In genomic region chr1:205504311-205505075, GRCh38 we compare ENCODE assay signal across 8 cellular contexts. TPM values are rescaled to one million over a fixed set of nuclear protein-coding genes. Genes with fewer than 3 reads are reported as not detected.
A peak's percentile ranks its signal among the peaks of the same experiment; 100 is the strongest.
DNase-seq lines count a peak whose midpoint lies in the region; ATAC-seq and TF ChIP-seq lines count a peak whose summit lies in the region.

TSS of gene CDK18 (plus strand) at chr1:205504669. CDS start at chr1:205523168, 18,499 bp downstream.

- no peaks in the 10 kb centered on the region for H3K36me3 Mint-ChIP-seq in CD8-positive, alpha-beta T cell

- TF ChIP-seq POLR2A in Raji (IDR thresholded peaks at IDR 0.05; ENCODE audit: insufficient read depth, low read depth, low read length): peak; percentile 64

- H3K4me1 Mint-ChIP-seq in CD8-positive, alpha-beta T cell (ENCODE audit: low read depth): peaks cover 18% of the 10 kb centered on the region

- no peaks in the 10 kb centered on the region for H3K9me3 Mint-ChIP-seq in CD8-positive, alpha-beta T cell

- CTCF ChIA-PET in CD8-positive, alpha-beta T cell (lab: Charles Lee): interaction anchor here (0.6 to 1.2 kb wide), 3 partner anchors 18 to 19 kb away, joined by 3 read pairs; no protein-coding TSS in a partner anchor

- no peaks in the 10 kb centered on the region for H3K27me3 ChIP-seq in CD8-positive, alpha-beta T cell (ENCODE audit: insufficient read depth, low read length)
- no peaks in the 10 kb centered on the region for H3K27me3 ChIP-seq in Loucy (ENCODE audit: insufficient read depth, low read length, poor library complexity, severe bottlenecking)
- H3K27me3 ChIP-seq in iPS DF 6.9 (ENCODE audit: control insufficient read depth, insufficient read depth, low read length): no peaks in the 10 kb centered on the region

- WGBS in iPS DF 6.9 (ENCODE audit: insufficient coverage, insufficient read length): no CpG with 5 or more reads among the region's 42 CpGs

- ATAC-seq in CD8-positive, alpha-beta T cell: peak; percentile 82
- ATAC-seq in HG02870 (IDR thresholded peaks at IDR 0.05; ENCODE audit: unreplicated experiment): no peak

- H3K4me1 ChIP-seq in CD8-positive, alpha-beta T cell (ENCODE audit: insufficient read depth, low read length): peaks cover 17% of the 10 kb centered on the region
- H3K4me1 ChIP-seq in Loucy (ENCODE audit: insufficient read depth, low read length, poor library complexity, severe bottlenecking): peaks cover 23% of the 10 kb centered on the region
- H3K4me1 ChIP-seq in iPS DF 6.9 (ENCODE audit: control insufficient read depth, insufficient read depth, low read length): peaks cover 10% of the 10 kb centered on the region

- peaks cover 11% of the 10 kb centered on the region for H4K20me1 ChIP-seq in Loucy (ENCODE audit: insufficient read depth, low read length, poor library complexity, severe bottlenecking)

- H3F3A ChIP-seq in Loucy (ENCODE audit: low read depth): no peaks in the 10 kb centered on the region

- peak in 5 of 7 experiments; percentile 27 to 66 (median 42) for DNase-seq in CD8-positive, alpha-beta T cell
- DNase-seq in astrocyte of the hippocampus (ENCODE audit: low read depth, low spot score) (peak; percentile 66), iPS DF 6.9 (ENCODE audit: low read depth, low spot score) (peak; percentile 64), retina (peak; percentile 67), KG1 (lab: John Stamatoyannopoulos, UW) (no peak)

- H3K79me2 ChIP-seq in Loucy (ENCODE audit: insufficient read depth, low read length): peaks cover 27% of the 10 kb centered on the region; the same call in 1 of the 2 replicates

- H3K36me3 ChIP-seq in CD8-positive, alpha-beta T cell (ENCODE audit: insufficient read depth, low read length): no peaks in the 10 kb centered on the region
- no peaks in the 10 kb centered on the region for H3K36me3 ChIP-seq in Loucy (ENCODE audit: insufficient read depth, low read length)
- 0 out of 2 replicates have a peak, but pooled peaks cover 2% of the 10 kb centered on the region for H3K36me3 ChIP-seq in iPS DF 6.9 (ENCODE audit: control insufficient read depth, insufficient read depth, low read length)

- no peaks in the 10 kb centered on the region for H3K27me3 Mint-ChIP-seq in CD8-positive, alpha-beta T cell (ENCODE audit: low read depth)

- no peak within 1 kb of the TSS for H3K27ac ChIP-seq in CD8-positive, alpha-beta T cell (ENCODE audit: low read depth, low read length)
- H3K27ac ChIP-seq in iPS DF 6.9 (ENCODE audit: low read length): no peak within 1 kb of the TSS

- peak within 1 kb of the TSS; percentile 73 for H3K4me3 ChIP-seq in CD8-positive, alpha-beta T cell (ENCODE audit: low read depth, low read length)
- H3K4me3 ChIP-seq in Loucy (ENCODE audit: low read length, poor library complexity, severe bottlenecking): peak within 1 kb of the TSS; percentile 96
- H3K4me3 ChIP-seq in iPS DF 6.9 (ENCODE audit: low read length): peak within 1 kb of the TSS; percentile 80; the same call in 1 of the 2 replicates

- peak within 1 kb of the TSS; percentile 85 for H2AFZ ChIP-seq in Loucy (ENCODE audit: low read length)

- intact Hi-C loops in CD8-positive, alpha-beta T cell (cut with DNase I, micrococcal nuclease): no loop called here

- POLR2A ChIA-PET in CD8-positive, alpha-beta T cell (lab: Charles Lee): no interaction called here

- peak within 1 kb of the TSS; percentile 90 for H3K4me3 Mint-ChIP-seq in CD8-positive, alpha-beta T cell

- no peaks in the 10 kb centered on the region for H3K9me2 ChIP-seq in Loucy (replicated peaks; ENCODE audit: low read depth, low read length)

- TF ChIP-seq CTCF in CD8-positive, alpha-beta T cell (IDR thresholded peaks at IDR 0.05): no peak
- TF ChIP-seq CTCF in Loucy (conservative IDR thresholded peaks at IDR 0.05; ENCODE audit: low read length): no peak

- no peaks in the 10 kb centered on the region for H3K9me3 ChIP-seq in CD8-positive, alpha-beta T cell (ENCODE audit: low read length)
- H3K9me3 ChIP-seq in Loucy (ENCODE audit: insufficient read depth, low read depth, low read length) (no peaks in the 10 kb centered on the region), iPS DF 6.9 (ENCODE audit: control insufficient read depth, insufficient read depth, low read length) (no peaks in the 10 kb centered on the region)

- H3K4me2 ChIP-seq in Loucy (ENCODE audit: low read depth, low read length, poor library complexity, severe bottlenecking): peak within 1 kb of the TSS; percentile 96

- H3K27ac Mint-ChIP-seq in CD8-positive, alpha-beta T cell: peak within 1 kb of the TSS; percentile 57

- peak within 1 kb of the TSS; percentile 90 for H3K9ac ChIP-seq in Loucy (ENCODE audit: low read depth, low read length, poor library complexity, severe bottlenecking)

RNA-seq across cellular contexts. Expression of gene CDK18, which starts in this region (rescaled TPM):
- 1 to 10 TPM; 4.0 to 4.3 TPM for total RNA-seq in CD8-positive, alpha-beta T cell
